ENCODE assay signal across 8 cellular contexts in the genomic region with DNA sequence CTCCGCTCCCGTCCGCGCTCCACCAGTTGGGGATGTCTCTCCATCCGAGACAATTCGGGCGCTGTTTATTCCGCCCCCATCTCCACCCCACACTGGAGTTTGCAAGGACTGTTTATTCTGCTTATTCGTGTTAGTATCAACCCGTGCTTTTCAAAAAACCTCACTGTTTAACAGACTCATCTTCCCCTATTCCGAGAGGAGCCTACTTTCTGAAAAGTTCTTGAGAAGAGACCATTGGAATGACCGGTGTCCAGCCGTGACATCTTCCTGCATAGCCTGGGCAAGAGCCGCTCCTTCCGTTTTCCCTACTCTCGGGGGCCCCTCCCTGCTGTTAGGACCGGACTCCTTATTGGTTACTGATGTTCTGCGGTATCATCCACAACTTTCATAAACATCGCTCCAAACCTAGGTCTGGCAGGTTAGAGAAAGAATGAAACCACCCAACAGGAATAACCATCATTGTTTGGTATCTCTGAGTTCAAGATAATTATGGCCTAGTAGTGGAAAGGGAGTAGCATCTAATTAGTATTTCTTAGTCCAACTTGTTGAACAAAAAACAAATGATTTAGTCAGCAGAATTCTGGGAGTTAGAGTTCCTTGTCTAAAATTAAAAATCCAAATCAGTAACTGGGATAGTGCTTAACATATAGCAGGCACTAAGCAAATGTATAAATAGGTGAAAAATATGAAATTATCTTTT. TPM values are rescaled to one million over a fixed set of nuclear protein-coding genes. Genes with fewer than 3 reads are reported as not detected.
A peak's percentile ranks its signal among the peaks of the same experiment; 100 is the strongest.
DNase-seq lines count a peak whose midpoint lies in the region; ATAC-seq lines count a peak whose summit lies in the region.

No MANE protein-coding gene starts in this region.

- peak overlapping the region; percentile 98 for H3K27ac ChIP-seq in mesenchymal stem cell (ENCODE audit: low read length, poor library complexity, severe bottlenecking)

- peaks cover 6% of the 10 kb centered on the region for H3K4me1 ChIP-seq in mesenchymal stem cell (ENCODE audit: control insufficient read depth, insufficient read depth, low read depth, low read length)

- H2AK5ac ChIP-seq in mesenchymal stem cell (ENCODE audit: low read length, severe bottlenecking): no peak overlapping the region

- H3K14ac ChIP-seq in mesenchymal stem cell (ENCODE audit: low read length in 2 of 2): peak overlapping the region in 1 of 2 experiments; percentile 63

- DNase-seq in AML-193 (lab: John Stamatoyannopoulos, UW) (peak; percentile 73 to 80), NCI-H69 (lab: John Stamatoyannopoulos, UW) (peak; percentile 66), epidermal melanocyte (ENCODE audit: insufficient read length, low spot score) (peak; percentile 68), mesenchymal stem cell (peak; percentile 94)
- peak; percentile 69 for DNase-seq in activated CD8-positive, alpha-beta memory T cell treated with anti-CD3 and anti-CD28 coated beads for 24 hours
- DNase-seq in stimulated activated CD8-positive, alpha-beta memory T cell treated with anti-CD3 and anti-CD28 coated beads, Interleukin-7, amount 100 ng/mL, for 24 hours (ENCODE audit: low read depth): peak; percentile 4

- H2BK12ac ChIP-seq in mesenchymal stem cell (ENCODE audit: low read length in 2 of 2): peak overlapping the region in 1 of 2 experiments; percentile 38

- H3K9me3 ChIP-seq in mesenchymal stem cell (ENCODE audit: control insufficient read depth, low read length): no peaks in the 10 kb centered on the region

- H3K4me2 ChIP-seq in mesenchymal stem cell (ENCODE audit: low read length, poor library complexity, severe bottlenecking): peak overlapping the region; percentile 71

- peak overlapping the region; percentile 64 for H2AFZ ChIP-seq in mesenchymal stem cell (ENCODE audit: low read depth, low read length)

- peak overlapping the region; percentile 95 for H4K91ac ChIP-seq in mesenchymal stem cell (ENCODE audit: low read length)

- H2BK5ac ChIP-seq in mesenchymal stem cell (ENCODE audit: low read depth, low read length, poor library complexity, severe bottlenecking): peak overlapping the region; percentile 83

- peak overlapping the region; percentile 94 to 97 for H3K18ac ChIP-seq in mesenchymal stem cell (ENCODE audit: low read depth in 1 of 2, low read length in 2 of 2)

- WGBS in mesenchymal stem cell: under 1% methylated on average over 16 of the region's 19 CpGs

- H2BK15ac ChIP-seq in mesenchymal stem cell (ENCODE audit: low read depth, poor library complexity, severe bottlenecking): peak overlapping the region; percentile 82

- peak overlapping the region; percentile 88 to 94 for H3K4me3 ChIP-seq in mesenchymal stem cell (ENCODE audit: insufficient read depth in 1 of 2, low read depth in 1 of 2, low read length in 2 of 2)

- peaks cover under 1% of the 10 kb centered on the region for H3K79me1 ChIP-seq in mesenchymal stem cell (replicated peaks; ENCODE audit: low read length, poor library complexity, severe bottlenecking)

- H3K9ac ChIP-seq in mesenchymal stem cell (ENCODE audit: low read length): peak overlapping the region; percentile 99

- H3K4ac ChIP-seq in mesenchymal stem cell (ENCODE audit: low read depth in 1 of 2, low read length in 2 of 2): peak overlapping the region; percentile 93 to 96

- H2BK120ac ChIP-seq in mesenchymal stem cell (ENCODE audit: low read depth, low read length): no peak overlapping the region

- no peak overlapping the region for H3K23ac ChIP-seq in mesenchymal stem cell (ENCODE audit: low read length in 2 of 2)

- peak overlapping the region; percentile 93 for H4K8ac ChIP-seq in mesenchymal stem cell (ENCODE audit: low read length)

- ATAC-seq in GM18870 (IDR thresholded peaks at IDR 0.05; ENCODE audit: unreplicated experiment) (peak; percentile 19), HG03378 (IDR thresholded peaks at IDR 0.05; ENCODE audit: unreplicated experiment) (peak; percentile 24)

- H3K27me3 ChIP-seq in mesenchymal stem cell (ENCODE audit: control insufficient read depth in 1 of 2, insufficient read depth in 1 of 2, low read length in 2 of 2): no peaks in the 10 kb centered on the region

- H3K36me3 ChIP-seq in mesenchymal stem cell (ENCODE audit: control insufficient read depth in 1 of 2, insufficient read depth in 2 of 2, low read depth in 1 of 2, low read length in 2 of 2): peaks cover 5 to 27% of the 10 kb centered on the region in 2 experiments

RNA-seq across cellular contexts. Expression of a gene that starts 0.8 kb away (rescaled TPM):
- polyA plus RNA-seq in mesenchymal stem cell (2013, experiment 1 of 2): 21.6 TPM
- polyA plus RNA-seq in mesenchymal stem cell (2013, experiment 2 of 2): 25.4 TPM

RNA-seq across cellular contexts. Expression of a gene that starts 34.6 kb away (rescaled TPM):
- polyA plus RNA-seq in mesenchymal stem cell (2013, experiment 1 of 2): not detected
- 0.01 TPM for polyA plus RNA-seq in mesenchymal stem cell (2013, experiment 2 of 2)

RNA-seq across cellular contexts. Expression of a gene that starts 55.2 kb away (rescaled TPM):
- 36.3 TPM for polyA plus RNA-seq in mesenchymal stem cell (2013, experiment 1 of 2)
- polyA plus RNA-seq in mesenchymal stem cell (2013, experiment 2 of 2): 36.0 TPM

Comparison
In these comparisons a context has a peak if more than half of its experiments do, and no peak if none do; other contexts are left out.
1. Peak in every context shown above with its lines: DNase-seq, ATAC-seq, H3K4me3 ChIP-seq and H3K27ac ChIP-seq.
2. DNase-seq: peak in every context shown above with its lines; median percentile 94 in mesenchymal stem cell; 76 in AML-193; 69 in activated CD8-positive, alpha-beta memory T cell treated with anti-CD3 and anti-CD28 coated beads for 24 hours; 68 in epidermal melanocyte; 66 in NCI-H69; 4 in stimulated activated CD8-positive, alpha-beta memory T cell treated with anti-CD3 and anti-CD28 coated beads, Interleukin-7, amount 100 ng/mL, for 24 hours.